Comparison of ENCODE assay signal across 2 cellular contexts in genomic region chr3:28502555-28502954, GRCh38.
TF ChIP-seq lines count a peak whose summit lies in the region.

No MANE protein-coding gene starts in this region.

TF ChIP-seq in GM23338, 12 proteins besides CTCF, POLR2A, EP300 and RAD21 (continued from another document):
- TF ChIP-seq, protein P1, sequence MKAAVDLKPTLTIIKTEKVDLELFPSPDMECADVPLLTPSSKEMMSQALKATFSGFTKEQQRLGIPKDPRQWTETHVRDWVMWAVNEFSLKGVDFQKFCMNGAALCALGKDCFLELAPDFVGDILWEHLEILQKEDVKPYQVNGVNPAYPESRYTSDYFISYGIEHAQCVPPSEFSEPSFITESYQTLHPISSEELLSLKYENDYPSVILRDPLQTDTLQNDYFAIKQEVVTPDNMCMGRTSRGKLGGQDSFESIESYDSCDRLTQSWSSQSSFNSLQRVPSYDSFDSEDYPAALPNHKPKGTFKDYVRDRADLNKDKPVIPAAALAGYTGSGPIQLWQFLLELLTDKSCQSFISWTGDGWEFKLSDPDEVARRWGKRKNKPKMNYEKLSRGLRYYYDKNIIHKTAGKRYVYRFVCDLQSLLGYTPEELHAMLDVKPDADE (IDR thresholded peaks at IDR 0.05): no peak
- TF ChIP-seq CREB1 (CRISPR knock-in tag; IDR thresholded peaks at IDR 0.05; ENCODE audit: low read depth) (no peak), EZH2 (IDR thresholded peaks at IDR 0.05; ENCODE audit: low read depth, unreplicated experiment) (no peak)
- TF ChIP-seq, protein P2, sequence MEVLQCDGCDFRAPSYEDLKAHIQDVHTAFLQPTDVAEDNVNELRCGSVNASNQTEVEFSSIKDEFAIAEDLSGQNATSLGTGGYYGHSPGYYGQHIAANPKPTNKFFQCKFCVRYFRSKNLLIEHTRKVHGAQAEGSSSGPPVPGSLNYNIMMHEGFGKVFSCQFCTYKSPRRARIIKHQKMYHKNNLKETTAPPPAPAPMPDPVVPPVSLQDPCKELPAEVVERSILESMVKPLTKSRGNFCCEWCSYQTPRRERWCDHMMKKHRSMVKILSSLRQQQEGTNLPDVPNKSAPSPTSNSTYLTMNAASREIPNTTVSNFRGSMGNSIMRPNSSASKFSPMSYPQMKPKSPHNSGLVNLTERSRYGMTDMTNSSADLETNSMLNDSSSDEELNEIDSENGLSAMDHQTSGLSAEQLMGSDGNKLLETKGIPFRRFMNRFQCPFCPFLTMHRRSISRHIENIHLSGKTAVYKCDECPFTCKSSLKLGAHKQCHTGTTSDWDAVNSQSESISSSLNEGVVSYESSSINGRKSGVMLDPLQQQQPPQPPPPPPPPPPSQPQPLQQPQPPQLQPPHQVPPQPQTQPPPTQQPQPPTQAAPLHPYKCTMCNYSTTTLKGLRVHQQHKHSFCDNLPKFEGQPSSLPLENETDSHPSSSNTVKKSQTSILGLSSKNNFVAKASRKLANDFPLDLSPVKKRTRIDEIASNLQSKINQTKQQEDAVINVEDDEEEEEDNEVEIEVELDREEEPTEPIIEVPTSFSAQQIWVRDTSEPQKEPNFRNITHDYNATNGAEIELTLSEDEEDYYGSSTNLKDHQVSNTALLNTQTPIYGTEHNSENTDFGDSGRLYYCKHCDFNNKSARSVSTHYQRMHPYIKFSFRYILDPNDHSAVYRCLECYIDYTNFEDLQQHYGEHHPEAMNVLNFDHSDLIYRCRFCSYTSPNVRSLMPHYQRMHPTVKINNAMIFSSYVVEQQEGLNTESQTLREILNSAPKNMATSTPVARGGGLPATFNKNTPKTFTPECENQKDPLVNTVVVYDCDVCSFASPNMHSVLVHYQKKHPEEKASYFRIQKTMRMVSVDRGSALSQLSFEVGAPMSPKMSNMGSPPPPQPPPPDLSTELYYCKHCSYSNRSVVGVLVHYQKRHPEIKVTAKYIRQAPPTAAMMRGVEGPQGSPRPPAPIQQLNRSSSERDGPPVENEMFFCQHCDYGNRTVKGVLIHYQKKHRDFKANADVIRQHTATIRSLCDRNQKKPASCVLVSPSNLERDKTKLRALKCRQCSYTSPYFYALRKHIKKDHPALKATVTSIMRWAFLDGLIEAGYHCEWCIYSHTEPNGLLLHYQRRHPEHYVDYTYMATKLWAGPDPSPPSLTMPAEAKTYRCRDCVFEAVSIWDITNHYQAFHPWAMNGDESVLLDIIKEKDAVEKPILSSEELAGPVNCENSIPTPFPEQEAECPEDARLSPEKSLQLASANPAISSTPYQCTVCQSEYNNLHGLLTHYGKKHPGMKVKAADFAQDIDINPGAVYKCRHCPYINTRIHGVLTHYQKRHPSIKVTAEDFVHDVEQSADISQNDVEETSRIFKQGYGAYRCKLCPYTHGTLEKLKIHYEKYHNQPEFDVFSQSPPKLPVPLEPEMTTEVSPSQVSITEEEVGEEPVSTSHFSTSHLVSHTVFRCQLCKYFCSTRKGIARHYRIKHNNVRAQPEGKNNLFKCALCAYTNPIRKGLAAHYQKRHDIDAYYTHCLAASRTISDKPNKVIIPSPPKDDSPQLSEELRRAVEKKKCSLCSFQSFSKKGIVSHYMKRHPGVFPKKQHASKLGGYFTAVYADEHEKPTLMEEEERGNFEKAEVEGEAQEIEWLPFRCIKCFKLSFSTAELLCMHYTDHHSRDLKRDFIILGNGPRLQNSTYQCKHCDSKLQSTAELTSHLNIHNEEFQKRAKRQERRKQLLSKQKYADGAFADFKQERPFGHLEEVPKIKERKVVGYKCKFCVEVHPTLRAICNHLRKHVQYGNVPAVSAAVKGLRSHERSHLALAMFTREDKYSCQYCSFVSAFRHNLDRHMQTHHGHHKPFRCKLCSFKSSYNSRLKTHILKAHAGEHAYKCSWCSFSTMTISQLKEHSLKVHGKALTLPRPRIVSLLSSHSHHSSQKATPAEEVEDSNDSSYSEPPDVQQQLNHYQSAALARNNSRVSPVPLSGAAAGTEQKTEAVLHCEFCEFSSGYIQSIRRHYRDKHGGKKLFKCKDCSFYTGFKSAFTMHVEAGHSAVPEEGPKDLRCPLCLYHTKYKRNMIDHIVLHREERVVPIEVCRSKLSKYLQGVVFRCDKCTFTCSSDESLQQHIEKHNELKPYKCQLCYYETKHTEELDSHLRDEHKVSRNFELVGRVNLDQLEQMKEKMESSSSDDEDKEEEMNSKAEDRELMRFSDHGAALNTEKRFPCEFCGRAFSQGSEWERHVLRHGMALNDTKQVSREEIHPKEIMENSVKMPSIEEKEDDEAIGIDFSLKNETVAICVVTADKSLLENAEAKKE (CRISPR knock-in tag; IDR thresholded peaks at IDR 0.05): no peak

TF ChIP-seq in WTC11, 78 proteins besides CTCF, POLR2A, EP300 and RAD21 (continued from another document):
- TF ChIP-seq AFF4 (CRISPR knock-in tag; IDR thresholded peaks at IDR 0.05; ENCODE audit: borderline replicate concordance) (no peak), ETV6 (CRISPR knock-in tag; IDR thresholded peaks at IDR 0.05) (no peak), NR1H2 (CRISPR knock-in tag; IDR thresholded peaks at IDR 0.05) (no peak)
